32 cellular contexts compared by ENCODE assay signal in genomic region chr7:33087356-33087755, GRCh38.
"Had no signal": no experiment of that assay in that cellular context is flagged by ENCODE, and none has a peak within 500 bp of the region (broad histone marks: within the 10 kb centered on the region; RNA-seq: fewer than 3 reads in every experiment).

No MANE protein-coding gene starts in this region.

- H3K36me3 Mint-ChIP-seq: natural killer cell treated with Interleukin-12 subunit alpha and Interleukin-12 subunit beta and Interleukin-15 and Interleukin-18, amount 100 ng/mL, for 72 hours; type B pancreatic cell had no signal

- FAIRE-seq: pancreas had no signal

- H3K4me1 Mint-ChIP-seq: nephron progenitor cell; neural crest cell; stimulated activated naive CD8-positive, alpha-beta T cell treated with anti-CD3 and anti-CD28 coated beads, Interleukin-15, amount 100 ng/mL, for 72 hours had no signal

- H3K36me3 ChIP-seq: neutrophil, pancreas, prostate gland, right lobe of liver, sigmoid colon, spleen, suprapubic skin, tibial artery, transverse colon, upper lobe of right lung, uterus had no signal

- H3K4me2 ChIP-seq: smooth muscle cell had no signal

- H3K9me3 ChIP-seq: neutrophil, pancreas, prostate gland, right lobe of liver, sigmoid colon, suprapubic skin, testis, transverse colon, upper lobe of right lung, uterus had no signal

- ATAC-seq: naive thymus-derived CD8-positive, alpha-beta T cell; natural killer cell treated with Interleukin-12 subunit alpha and Interleukin-12 subunit beta and Interleukin-15 and Interleukin-18, amount 100 ng/mL, for 72 hours; pancreas; right lobe of liver; stimulated activated memory B cell treated with anti-CD40 and anti-IgM and Interleukin-4, amounts not matched to agents 10 μg/mL and 1 μg/mL and 100 μg/mL, for 72 hours; stimulated activated naive CD8-positive, alpha-beta T cell treated with anti-CD3 and anti-CD28 coated beads, Interleukin-15, amount 100 ng/mL, for 72 hours; stimulated activated naive CD8-positive, alpha-beta T cell treated with anti-CD3 and anti-CD28 coated beads, Interleukin-15, Interleukin-2, amounts not matched to agents 100 U/mL and 50 U/mL, for 24 hours; upper lobe of right lung had no signal

- H3K4me3 Mint-ChIP-seq: naive thymus-derived CD8-positive, alpha-beta T cell; natural killer cell treated with Interleukin-12 subunit alpha and Interleukin-12 subunit beta and Interleukin-15 and Interleukin-18, amount 100 ng/mL, for 72 hours; nephron progenitor cell; neural crest cell; stimulated activated memory B cell treated with anti-CD40 and anti-IgM and Interleukin-4, amounts not matched to agents 10 μg/mL and 1 μg/mL and 100 μg/mL, for 72 hours; stimulated activated naive CD8-positive, alpha-beta T cell treated with anti-CD3 and anti-CD28 coated beads, Interleukin-15, amount 100 ng/mL, for 72 hours; type B pancreatic cell had no signal

- H3K4me3 ChIP-seq: pancreas, prostate gland, right lobe of liver, sigmoid colon, skin epidermis, smooth muscle cell, spleen, suprapubic skin, testis, tibial artery, transverse colon, upper lobe of right lung, uterus had no signal

- H3K4me1 ChIP-seq: pancreas, prostate gland, right lobe of liver, sigmoid colon, spleen, suprapubic skin, testis, tibial artery, transverse colon, upper lobe of right lung, uterus had no signal

- H3K27ac Mint-ChIP-seq: naive thymus-derived CD8-positive, alpha-beta T cell; natural killer cell treated with Interleukin-12 subunit alpha and Interleukin-12 subunit beta and Interleukin-15 and Interleukin-18, amount 100 ng/mL, for 72 hours; nephron progenitor cell; stimulated activated memory B cell treated with anti-CD40 and anti-IgM and Interleukin-4, amounts not matched to agents 10 μg/mL and 1 μg/mL and 100 μg/mL, for 72 hours; stimulated activated naive CD8-positive, alpha-beta T cell treated with anti-CD3 and anti-CD28 coated beads, Interleukin-15, amount 100 ng/mL, for 72 hours; type B pancreatic cell had no signal

- H3K27me3 ChIP-seq: neutrophil, pancreas, right lobe of liver, sigmoid colon, spleen, suprapubic skin, testis, tibial artery, transverse colon, upper lobe of right lung, uterus had no signal

- H3K9me3 Mint-ChIP-seq: natural killer cell treated with Interleukin-12 subunit alpha and Interleukin-12 subunit beta and Interleukin-15 and Interleukin-18, amount 100 ng/mL, for 72 hours; stimulated activated memory B cell treated with anti-CD40 and anti-IgM and Interleukin-4, amounts not matched to agents 10 μg/mL and 1 μg/mL and 100 μg/mL, for 72 hours; stimulated activated naive CD8-positive, alpha-beta T cell treated with anti-CD3 and anti-CD28 coated beads, Interleukin-15, amount 100 ng/mL, for 72 hours; type B pancreatic cell had no signal

- H3K27ac ChIP-seq: neutrophil, pancreas, prostate gland, right lobe of liver, sigmoid colon, skin epidermis, spleen, suprapubic skin, testis, tibial artery, transverse colon, upper lobe of right lung, uterus had no signal

- H3K27me3 Mint-ChIP-seq: naive thymus-derived CD8-positive, alpha-beta T cell; stimulated activated memory B cell treated with anti-CD40 and anti-IgM and Interleukin-4, amounts not matched to agents 10 μg/mL and 1 μg/mL and 100 μg/mL, for 72 hours; stimulated activated naive CD8-positive, alpha-beta T cell treated with anti-CD3 and anti-CD28 coated beads, Interleukin-15, amount 100 ng/mL, for 72 hours; type B pancreatic cell had no signal

- DNase-seq: naive thymus-derived CD8-positive, alpha-beta T cell; nephron progenitor cell; nucleus accumbens; pancreas; retina; right cardiac atrium; right lobe of liver; sigmoid colon; spleen; stimulated activated CD4-positive, alpha-beta T cell treated with anti-CD3 and anti-CD28 coated beads, Interleukin-12 subunit alpha, Interleukin-12 subunit beta, amount 100 ng/mL, for 4 hours; stimulated activated CD4-positive, alpha-beta T cell treated with anti-CD3 and anti-CD28 coated beads, Interleukin-1b, Interleukin-23, amount 100 ng/mL, for 48 hours; stimulated activated CD4-positive, alpha-beta T cell treated with anti-CD3 and anti-CD28 coated beads, Interleukin-4, amount 100 ng/mL, for 1 hour; stimulated activated CD4-positive, alpha-beta T cell treated with anti-CD3 and anti-CD28 coated beads, Interleukin-4, amount 100 ng/mL, for 4 hours; stimulated activated CD8-positive, alpha-beta memory T cell treated with anti-CD3 and anti-CD28 coated beads, Interleukin-4, amount 100 ng/mL, for 48 hours; stimulated activated naive CD4-positive, alpha-beta T cell; stimulated activated naive CD8-positive, alpha-beta T cell treated with anti-CD3 and anti-CD28 coated beads, Interleukin-15, amount 100 ng/mL, for 72 hours; stimulated activated naive CD8-positive, alpha-beta T cell treated with anti-CD3 and anti-CD28 coated beads, Interleukin-15, Interleukin-2, amounts not matched to agents 100 U/mL and 50 U/mL, for 24 hours; substantia nigra; testis; tibial artery; transverse colon; upper lobe of right lung; uterus had no signal
